In the genomic region with DNA sequence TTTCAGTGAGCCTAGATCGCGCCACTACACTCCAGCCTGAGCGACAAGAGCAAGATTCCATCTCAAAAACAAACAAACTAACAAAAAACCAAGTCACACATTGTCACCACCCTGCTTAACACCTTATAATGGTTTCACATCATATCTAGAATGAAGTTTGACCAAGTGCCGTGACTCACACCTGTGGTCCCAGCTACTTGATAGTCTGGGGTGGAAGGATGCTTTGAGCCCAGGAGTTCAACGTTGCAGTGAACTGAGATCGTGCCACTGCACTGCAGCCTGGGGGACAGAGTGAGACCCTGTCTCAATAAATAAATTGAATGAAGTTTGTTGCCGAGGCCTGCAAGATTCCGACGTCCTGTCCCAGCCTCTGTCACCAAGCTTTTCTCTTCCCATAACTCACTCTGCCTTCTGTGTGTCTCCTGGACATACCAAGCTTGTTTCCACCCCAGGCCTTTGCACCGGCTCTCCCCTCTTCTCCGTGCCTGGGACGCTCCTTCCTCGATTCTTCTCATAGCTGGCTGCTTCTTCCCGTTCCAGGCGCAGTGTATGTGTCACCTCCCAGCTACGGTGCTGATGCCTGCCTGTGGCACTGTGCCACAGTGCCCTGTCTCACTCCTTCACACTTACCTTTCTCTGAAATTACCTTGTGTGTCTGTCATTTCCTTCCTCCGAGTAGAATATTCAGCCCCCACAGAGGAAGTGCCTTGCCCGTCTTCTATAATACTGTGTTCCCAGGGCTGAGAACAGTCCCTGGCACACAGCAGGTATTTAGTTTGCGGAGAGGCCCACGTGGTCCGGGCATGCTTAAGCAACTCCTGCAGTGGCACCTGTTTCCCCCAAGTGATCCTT, we compare ENCODE assay signal across 8 cellular contexts. TPM values are rescaled to one million over a fixed set of nuclear protein-coding genes. Genes with fewer than 3 reads are reported as not detected.
DNase-seq lines count a peak whose midpoint lies in the region; ATAC-seq, FAIRE-seq and TF ChIP-seq lines count a peak whose summit lies in the region.
"Had no signal": no experiment of that assay in that cellular context is flagged by ENCODE, and none has a peak within 500 bp of the region (broad histone marks: within the 10 kb centered on the region; RNA-seq: fewer than 3 reads in every experiment).

No MANE protein-coding gene starts in this region.

- ATAC-seq in HCT116 (0 out of 2 replicates have a peak, but pooled peaks have one; percentile 2), HG03439 (IDR thresholded peaks at IDR 0.05; ENCODE audit: unreplicated experiment) (no peak), GM21619 (IDR thresholded peaks at IDR 0.05; ENCODE audit: unreplicated experiment) (no peak)

- H3K4me2 ChIP-seq in HCT116 (ENCODE audit: low read length) (peak overlapping the region; percentile 35; the same call in 1 of the 2 replicates), OCI-LY1 (ENCODE audit: low read length) (0 out of 2 replicates have a peak overlapping the region, but pooled peaks have one; percentile 6)
- H3K4me2 ChIP-seq: SK-N-SH had no signal

- H3K9ac ChIP-seq in HCT116 (ENCODE audit: low read length) (no peak overlapping the region), OCI-LY1 (ENCODE audit: low read length) (no peak overlapping the region)
- H3K9ac ChIP-seq: SK-N-SH had no signal

- RAD21 ChIA-PET in HCT116 (lab: Charles Lee; ENCODE audit: low non-redundant PET in 1 of 2, low total read pairs in 2 of 2, uncharacterized antibody in 2 of 2, unreplicated experiment in 2 of 2), result no interaction called here

- peaks cover 5 to 15% of the 10 kb centered on the region in 2 experiments; a peak in 3 of 4 replicates for H3K4me1 ChIP-seq in HCT116 (ENCODE audit: control insufficient read depth in 1 of 2, insufficient read depth in 2 of 2, low read length in 2 of 2)
- H3K4me1 ChIP-seq in OCI-LY1 (ENCODE audit: insufficient read depth, low read length, severe bottlenecking), result peaks cover 23% of the 10 kb centered on the region
- H3K4me1 ChIP-seq in prostate gland (replicated peaks), result peaks cover 18% of the 10 kb centered on the region
- H3K4me1 ChIP-seq in ovary (ENCODE audit: insufficient read depth), result peaks cover 4% of the 10 kb centered on the region

- TF ChIP-seq EP300 in ovary (IDR thresholded peaks at IDR 0.05), result no peak

- H3K36me3 ChIP-seq in HCT116 (ENCODE audit: control insufficient read depth in 1 of 2, insufficient read depth in 2 of 2, low read length in 2 of 2) (no peaks in the 10 kb centered on the region), OCI-LY1 (ENCODE audit: insufficient read depth, low read length) (no peaks in the 10 kb centered on the region), bronchial epithelial cell (ENCODE audit: control insufficient read depth, insufficient read depth, low read length) (no peaks in the 10 kb centered on the region), prostate gland (no peaks in the 10 kb centered on the region), ovary (no peaks in the 10 kb centered on the region)

- H3K9me2 ChIP-seq in HCT116 (ENCODE audit: insufficient read depth), result no peaks in the 10 kb centered on the region
- H3K9me2 ChIP-seq in OCI-LY1 (ENCODE audit: low read depth, low read length), result no peaks in the 10 kb centered on the region
- H3K9me2 ChIP-seq: SK-N-SH had no signal

- no peak for TF ChIP-seq RAD21 in HCT116 (IDR thresholded peaks at IDR 0.05; ENCODE audit: low read depth)

- DNase-seq in HCT116 (ENCODE audit: low read depth, low spot score) (no peak), bronchial epithelial cell (ENCODE audit: low read depth) (peak; percentile 68), prostate gland (ENCODE audit: low spot score) (peak; percentile 88), ovary (no peak)

- no peak overlapping the region for H3K4me3 ChIP-seq in HCT116 (replicated peaks in 1 of 2; ENCODE audit: low read depth in 1 of 2, low read length in 2 of 2)
- no peak overlapping the region for H3K4me3 ChIP-seq in OCI-LY1 (ENCODE audit: low read depth, low read length, poor library complexity, severe bottlenecking)
- H3K4me3 ChIP-seq in bronchial epithelial cell (ENCODE audit: low read depth, low read length), result no peak overlapping the region
- no peak overlapping the region for H3K4me3 ChIP-seq in prostate gland
- no peak overlapping the region for H3K4me3 ChIP-seq in ovary

- H3K79me2 ChIP-seq in HCT116 (ENCODE audit: insufficient read depth, low read length) (no peaks in the 10 kb centered on the region), OCI-LY1 (ENCODE audit: insufficient read depth, low read length) (no peaks in the 10 kb centered on the region)

- H2AFZ ChIP-seq in HCT116 (ENCODE audit: low read depth, low read length, poor library complexity, severe bottlenecking), result peak overlapping the region; percentile 52
- no peak overlapping the region for H2AFZ ChIP-seq in OCI-LY1 (ENCODE audit: low read length)

- WGBS in prostate gland, result 45% methylated on average over 21 of the region's 21 CpGs
- 77 to 81% (median 80%) methylated on average over 21 of the region's 21 CpGs for WGBS in ovary, 3 donors

- POLR2A ChIA-PET in HCT116 (lab: Charles Lee), result no interaction called here

- H3K27ac ChIP-seq in HCT116 (ENCODE audit: low read depth, low read length), result no peak overlapping the region
- H3K27ac ChIP-seq in OCI-LY1 (ENCODE audit: low read depth, low read length, poor library complexity, severe bottlenecking), result no peak overlapping the region
- H3K27ac ChIP-seq in prostate gland, result peak overlapping the region; percentile 71 to 75
- no peak overlapping the region for H3K27ac ChIP-seq in ovary

- no peak for TF ChIP-seq CTCF in HCT116 (IDR thresholded peaks at IDR 0.05 in 2 of 3, conservative IDR thresholded peaks at IDR 0.05 in 1 of 3; ENCODE audit: borderline replicate concordance in 1 of 3, insufficient read depth in 1 of 3, low read depth in 2 of 3, low read length in 2 of 3)
- no peak for TF ChIP-seq CTCF in OCI-LY1 (IDR thresholded peaks at IDR 0.05; ENCODE audit: low read length)
- no peak for TF ChIP-seq CTCF in bronchial epithelial cell (IDR thresholded peaks at IDR 0.05; ENCODE audit: insufficient read depth, low read length, severe bottlenecking)
- no peak for TF ChIP-seq CTCF in prostate gland (IDR thresholded peaks at IDR 0.05)
- no peak for TF ChIP-seq CTCF in ovary (IDR thresholded peaks at IDR 0.05)

- no TSS peak for BruUV-seq in HCT116 (replicated peaks; lab: Mats Ljungman, UMichigan)

- CTCF ChIA-PET in HCT116 (lab: Charles Lee), result interaction anchor here (1.1 kb wide), 1 partner anchor 187 kb away, joined by 3 read pairs; no protein-coding TSS in a partner anchor

- H4K20me1 ChIP-seq in HCT116 (ENCODE audit: insufficient read depth), result no peaks in the 10 kb centered on the region
- H4K20me1 ChIP-seq in OCI-LY1 (ENCODE audit: insufficient read depth, low read length), result no peaks in the 10 kb centered on the region

- no peaks in the 10 kb centered on the region for H3F3A ChIP-seq in OCI-LY1 (ENCODE audit: insufficient read depth, low read length)

- FAIRE-seq in bronchial epithelial cell (lab: Jason Lieb, UNC), result peak; percentile 18

- H3K27me3 ChIP-seq in HCT116 (ENCODE audit: insufficient read depth, low read length), result no peaks in the 10 kb centered on the region
- H3K27me3 ChIP-seq in OCI-LY1 (ENCODE audit: insufficient read depth, low read length), result no peaks in the 10 kb centered on the region
- H3K27me3 ChIP-seq in bronchial epithelial cell (ENCODE audit: control insufficient read depth, insufficient read depth, low read length), result peaks cover 4% of the 10 kb centered on the region
- H3K27me3 ChIP-seq in prostate gland (replicated peaks; ENCODE audit: insufficient read depth), result no peaks in the 10 kb centered on the region
- no peaks in the 10 kb centered on the region for H3K27me3 ChIP-seq in ovary

- TF ChIP-seq POLR2A in HCT116 (IDR thresholded peaks at IDR 0.05; ENCODE audit: borderline replicate concordance, extremely low read depth, insufficient read depth, insufficient read length) (no peak), prostate gland (IDR thresholded peaks at IDR 0.05) (no peak), ovary (IDR thresholded peaks at IDR 0.05) (no peak)

- intact Hi-C loops in HCT116 (cut with micrococcal nuclease) (loop anchor here (5.0 kb wide), 2 partner anchors 179 to 294 kb away; partner anchors contain the start of gene MAN1C1), prostate gland (cut with DNase I) (loop anchor here (5.0 to 10.0 kb wide), 2 partner anchors 54 to 101 kb away; no protein-coding TSS in a partner anchor), ovary (cut with DNase I) (loop anchor here in 3 of 4 donors (2.0 to 10.0 kb wide), 6 partner anchors 51 to 1384 kb away; partner anchors contain the start of gene STPG1 (in 1 of the 3))

- no peaks in the 10 kb centered on the region for H3K9me3 ChIP-seq in HCT116 (ENCODE audit: control insufficient read depth in 1 of 2, insufficient read depth in 1 of 2, low read depth in 1 of 2, low read length in 2 of 2)
- H3K9me3 ChIP-seq in OCI-LY1 (ENCODE audit: low read length), result no peaks in the 10 kb centered on the region
- H3K9me3 ChIP-seq in prostate gland, result no peaks in the 10 kb centered on the region
- no peaks in the 10 kb centered on the region for H3K9me3 ChIP-seq in ovary
- H3K9me3 ChIP-seq: SK-N-SH had no signal

TF ChIP-seq in HCT116, 20 proteins besides CTCF, POLR2A, EP300 and RAD21 (continues in another document):
- no peak for TF ChIP-seq TCF7L2 (IDR thresholded peaks at IDR 0.05; ENCODE audit: borderline replicate concordance, extremely low read depth, insufficient read depth, insufficient read length)
- no peak for TF ChIP-seq ELF1 (IDR thresholded peaks at IDR 0.05; ENCODE audit: borderline replicate concordance, low read depth)
- TF ChIP-seq EZH2phosphoT487 (IDR thresholded peaks at IDR 0.05; ENCODE audit: borderline replicate concordance), result no peak
- TF ChIP-seq EZH2 (IDR thresholded peaks at IDR 0.05), result no peak
- no peak for TF ChIP-seq SP1 (IDR thresholded peaks at IDR 0.05; ENCODE audit: low read depth)
- TF ChIP-seq POLR2AphosphoS5 (IDR thresholded peaks at IDR 0.05; ENCODE audit: low read depth, low read length), result no peak
- no peak for TF ChIP-seq EGR1 (IDR thresholded peaks at IDR 0.05; ENCODE audit: low read depth)
- no peak for TF ChIP-seq YY1 (IDR thresholded peaks at IDR 0.05; ENCODE audit: extremely low read depth, insufficient replicate concordance, low read depth, low read length)

RNA-seq across cellular contexts. Expression of gene SELENON, which starts 3.8 kb away (rescaled TPM):
- 85.1 TPM for total RNA-seq in HCT116 (2021; ENCODE audit: unreplicated experiment)
- 69.4 and 80.6 TPM in 2 replicates for polyA plus RNA-seq in HCT116 (2012)
- 3.4 and 6.4 TPM in 2 replicates for total RNA-seq in bronchial epithelial cell
- 10 to 100 TPM; 89.7 to 90.0 TPM for total RNA-seq in prostate gland
- total RNA-seq in ovary, result 100 to 1,000 TPM in 1 of 7 donors, 10 to 100 TPM in 6; 13.9 to 139 (median 69.2) TPM
- 10 to 100 TPM; 45.7 to 51.9 TPM for polyA plus RNA-seq in ovary

RNA-seq across cellular contexts. Expression of gene MTFR1L, which starts 23.6 kb away (rescaled TPM):
- 35.8 TPM for total RNA-seq in HCT116 (2021; ENCODE audit: unreplicated experiment)
- polyA plus RNA-seq in HCT116 (2012), result 31.3 and 38.4 TPM in 2 replicates
- 15.0 and 22.0 TPM in 2 replicates for total RNA-seq in bronchial epithelial cell
- 100 to 1,000 TPM in 1 of 2 donors, 10 to 100 TPM in 1; 82.2 to 112 TPM for total RNA-seq in prostate gland
- 100 to 1,000 TPM in 2 of 7 donors, 10 to 100 TPM in 5; 55.5 to 113 (median 97.4) TPM for total RNA-seq in ovary
- polyA plus RNA-seq in ovary, result 10 to 100 TPM; 73.0 to 97.1 TPM

Comparison
In these comparisons a context has a peak if more than half of its experiments do, and no peak if none do; other contexts are left out.
1. DNase-seq: peak in bronchial epithelial cell (single experiment) and prostate gland (single experiment); none in HCT116 (single experiment) and ovary (0 of 5).
2. H3K27ac ChIP-seq: peak in prostate gland (2 of 2); none in HCT116 (single experiment), OCI-LY1 (single experiment) and ovary (0 of 2).